18 cellular contexts compared by ENCODE assay signal in genomic region chr1:234281826-234282489, GRCh38.
DNase-seq lines count a peak whose midpoint lies in the region; ATAC-seq and TF ChIP-seq lines count a peak whose summit lies in the region.
"Had no signal": no experiment of that assay in that cellular context is flagged by ENCODE, and none has a peak within 500 bp of the region (broad histone marks: within the 10 kb centered on the region; RNA-seq: fewer than 3 reads in every experiment).

No MANE protein-coding gene starts in this region.

- DNase-seq in anterior cingulate cortex (lab: John Stamatoyannopoulos, UW) = peak in 50 of 58 donors; percentile 7 to 81 (median 48)
- peak; percentile 7 for DNase-seq in hepatocyte (ENCODE audit: low spot score)
- DNase-seq in retina = peak; percentile 85
- DNase-seq in stimulated activated CD4-positive, alpha-beta T cell treated with anti-CD3 and anti-CD28 coated beads, Interleukin-1b, Interleukin-23, amount 100 ng/mL, for 48 hours = no peak
- DNase-seq: activated CD4-positive, alpha-beta T cell treated with anti-CD3 and anti-CD28 coated beads, Interleukin-2, amount 50 U/mL, for 4 hours; activated naive CD8-positive, alpha-beta T cell treated with anti-CD3 and anti-CD28 coated beads for 36 hours; activated T-cell treated with anti-CD3 and anti-CD28 coated beads, Interleukin-2, amount 50 U/mL, for 72 hours; central memory CD4-positive, alpha-beta T cell; H9; mesenchymal stem cell; NCI-H2029 treated with DMSO at 0.1 percent for 48 hours; NCI-H82; stimulated activated CD4-positive, alpha-beta T cell treated with anti-CD3 and anti-CD28 coated beads, Interleukin-2, amount 100 ng/mL, for 48 hours; testis had no signal

- no peak overlapping the region for H2AFZ ChIP-seq in hepatocyte

- no peaks in the 10 kb centered on the region for H4K20me1 ChIP-seq in hepatocyte (ENCODE audit: insufficient read depth, poor library complexity, severe bottlenecking)

- no peaks in the 10 kb centered on the region for H3K27me3 ChIP-seq in hepatocyte
- H3K27me3 ChIP-seq: testis had no signal

- no peaks in the 10 kb centered on the region for H3K9me3 ChIP-seq in HEK293 (ENCODE audit: control insufficient read depth, insufficient read depth, low read depth, low read length)
- no peaks in the 10 kb centered on the region for H3K9me3 ChIP-seq in hepatocyte (ENCODE audit: low read depth)
- H3K9me3 ChIP-seq: testis had no signal

- no peak for ATAC-seq in HG02610 (IDR thresholded peaks at IDR 0.05; ENCODE audit: unreplicated experiment)
- ATAC-seq in HG02763 (IDR thresholded peaks at IDR 0.05; ENCODE audit: unreplicated experiment) = no peak
- ATAC-seq: activated T-cell treated with anti-CD3 and anti-CD28 coated beads, Interleukin-2, amount 50 U/mL, for 72 hours; Panc1 had no signal

- POLR2A ChIA-PET in HEK293 (lab: Yijun Ruan, JAX) = no interaction called here

- 48% methylated on average over 12 of the region's 12 CpGs for WGBS in hepatocyte (ENCODE audit: low lambda C conversion rate, missing lambda C conversion rate)

- no peak for TF ChIP-seq CTCF in HEK293 (tag by site-specific recombination; IDR thresholded peaks at IDR 0.05)
- no peak for TF ChIP-seq CTCF in hepatocyte (IDR thresholded peaks at IDR 0.05; ENCODE audit: poor library complexity)

- H3K4me2 ChIP-seq in hepatocyte = no peak overlapping the region

- no peaks in the 10 kb centered on the region for H3K36me3 ChIP-seq in HEK293 (ENCODE audit: control insufficient read depth in 2 of 2, insufficient read depth in 1 of 2, low read length in 2 of 2)
- H3K36me3 ChIP-seq in hepatocyte (replicated peaks; ENCODE audit: insufficient read depth, low read depth) = no peaks in the 10 kb centered on the region

- H3K27ac ChIP-seq in HEK293 (ENCODE audit: extremely low read depth, low read depth, low read length) (no peak overlapping the region), hepatocyte (no peak overlapping the region)
- H3K27ac ChIP-seq: testis had no signal

- no peaks in the 10 kb centered on the region for H3K79me2 ChIP-seq in hepatocyte

- H3K4me1 ChIP-seq in HEK293 (ENCODE audit: control insufficient read depth, insufficient read depth, low read length) = no peaks in the 10 kb centered on the region
- H3K4me1 ChIP-seq in hepatocyte (ENCODE audit: insufficient read depth) = no peaks in the 10 kb centered on the region
- H3K4me1 ChIP-seq: testis had no signal

- H3K9me2 ChIP-seq in hepatocyte (replicated peaks; ENCODE audit: insufficient read depth) = no peaks in the 10 kb centered on the region

- H3K4me3 ChIP-seq in HEK293 (ENCODE audit: low read depth, low read length) (no peak overlapping the region), hepatocyte (no peak overlapping the region)
- H3K4me3 ChIP-seq: testis had no signal

- CTCF ChIA-PET in HEK293 (lab: Yijun Ruan, JAX) = interaction anchor here (1.0 to 2.8 kb wide), 3 partner anchors 23 to 28 kb away, joined by 4 to 13 read pairs (median 6); no protein-coding TSS in a partner anchor

TF ChIP-seq in HEK293, 187 proteins besides CTCF, POLR2A, EP300 and RAD21:
- TF ChIP-seq ZIC2 (tag by site-specific recombination; IDR thresholded peaks at IDR 0.05) = peak; percentile 79
- TF ChIP-seq ZNF140 (tag by site-specific recombination; IDR thresholded peaks at IDR 0.05) = no peak
